In genomic region chr17:50316016-50316587, GRCh38 we compare ENCODE assay signal across 21 cellular contexts. TPM values are rescaled to one million over a fixed set of nuclear protein-coding genes. Genes with fewer than 3 reads are reported as not detected.
DNase-seq lines count a peak whose midpoint lies in the region; ATAC-seq, FAIRE-seq and TF ChIP-seq lines count a peak whose summit lies in the region.
"Had no signal": no experiment of that assay in that cellular context is flagged by ENCODE, and none has a peak within 500 bp of the region (broad histone marks: within the 10 kb centered on the region; RNA-seq: fewer than 3 reads in every experiment).

No MANE protein-coding gene starts in this region.

- peaks cover 7% of the 10 kb centered on the region for H3K4me1 ChIP-seq in GM12878 (ENCODE audit: control insufficient read depth, insufficient read depth, low read length)
- H3K4me1 ChIP-seq: body of pancreas, heart left ventricle had no signal

- H3K27ac Mint-ChIP-seq in mesothelial cell of epicardium, result peak overlapping the region; percentile 78
- H3K27ac Mint-ChIP-seq: activated CD4-positive, alpha-beta T cell treated with anti-CD3 and anti-CD28 coated beads for 36 hours; activated naive CD8-positive, alpha-beta T cell treated with anti-CD3 and anti-CD28 coated beads, Interleukin-2, amount 10 ng/mL, durations not matched to agents 7 days and 5 days; effector memory CD8-positive, alpha-beta T cell had no signal

- no peak overlapping the region for H3K9ac ChIP-seq in GM12878 (ENCODE audit: control insufficient read depth, insufficient read depth, low read length)

- H3K27me3 ChIP-seq in GM12878 (replicated peaks in 1 of 2; ENCODE audit: control insufficient read depth in 2 of 2, insufficient read depth in 2 of 2, low read length in 1 of 2), result no peaks in the 10 kb centered on the region
- H3K27me3 ChIP-seq: body of pancreas had no signal

- H2AFZ ChIP-seq in GM12878 (ENCODE audit: control insufficient read depth, low read depth, low read length), result peak overlapping the region; percentile 65

- BruUV-seq in GM12878 (replicated peaks; lab: Mats Ljungman, UMichigan), result no TSS peak

- CTCF ChIA-PET in GM12878 (lab: Yijun Ruan, JAX), result interaction anchor here (0.7 to 4.3 kb wide), 12 partner anchors 8 to 222 kb away, joined by 3 to 23 read pairs (median 6); no protein-coding TSS in a partner anchor

- TF ChIP-seq POLR2A in GM12878 (IDR thresholded peaks at IDR 0.05; ENCODE audit: low read depth, low read length), result no peak

- in situ Hi-C loops in GM12878 (cut with MboI), result no loop called here

- DNase-seq in DMS79 treated with DMSO at 0.1 percent for 48 hours (lab: John Stamatoyannopoulos, UW) (peak; percentile 93), NAMALWA (ENCODE audit: low spot score) (peak; percentile 10), GM12878 (ENCODE audit: low read depth, low spot score) (peak; percentile 48), mesothelial cell of epicardium (ENCODE audit: low spot score in 2 of 2, unreplicated experiment in 2 of 2) (no peak), sciatic nerve (ENCODE audit: low spot score) (no peak), SW 1271 (lab: John Stamatoyannopoulos, UW) (no peak)
- no peak for DNase-seq in activated T-cell treated with anti-CD3 and anti-CD28 coated beads, Interleukin-2, amount 50 U/mL, for 4 hours
- DNase-seq: activated CD4-positive, alpha-beta T cell treated with anti-CD3 and anti-CD28 coated beads for 36 hours; activated naive CD8-positive, alpha-beta T cell treated with anti-CD3 and anti-CD28 coated beads, Interleukin-2, amount 10 ng/mL, durations not matched to agents 7 days and 5 days; body of pancreas; effector memory CD8-positive, alpha-beta T cell; heart left ventricle; IMR-90; left ventricle myocardium superior; MG63; NCI-H1694; NCI-H526; stomach; trophoblast cell had no signal

- SMC1A ChIA-PET in GM12878 (lab: Charles Lee; ENCODE audit: uncharacterized antibody, unreplicated experiment), result interaction anchor here (0.7 to 1.8 kb wide), 7 partner anchors 8 to 47 kb away, joined by 3 to 11 read pairs (median 6); no protein-coding TSS in a partner anchor

- H3K4me1 Mint-ChIP-seq in mesothelial cell of epicardium, result peaks cover 28% of the 10 kb centered on the region
- no peaks in the 10 kb centered on the region for H3K4me1 Mint-ChIP-seq in activated T-cell treated with anti-CD3 and anti-CD28 coated beads, Interleukin-2, amount 50 U/mL, for 4 hours (ENCODE audit: low read depth)
- H3K4me1 Mint-ChIP-seq: activated naive CD8-positive, alpha-beta T cell treated with anti-CD3 and anti-CD28 coated beads, Interleukin-2, amount 10 ng/mL, durations not matched to agents 7 days and 5 days had no signal

- POLR2A ChIA-PET in GM12878 (lab: Charles Lee), result interaction anchor here (0.7 to 1.5 kb wide), 7 partner anchors 10 to 76 kb away, joined by 3 to 9 read pairs (median 3); partner anchors contain the start of gene XYLT2

- peak overlapping the region; percentile 53; the same call in 1 of the 2 replicates for H3K4me2 ChIP-seq in GM12878 (ENCODE audit: control insufficient read depth, insufficient read depth)

- FAIRE-seq in GM12878 (lab: Jason Lieb, UNC), result peak; percentile 91
- FAIRE-seq: colon had no signal

- H3K4me3 ChIP-seq in GM12878, result no peak overlapping the region
- H3K4me3 ChIP-seq: body of pancreas, heart left ventricle, MG63, stomach had no signal

- TF ChIP-seq RAD21 in GM12878 (IDR thresholded peaks at IDR 0.05; ENCODE audit: insufficient read depth, low read depth, low read length), result no peak

- H3K36me3 Mint-ChIP-seq in mesothelial cell of epicardium, result no peaks in the 10 kb centered on the region
- no peaks in the 10 kb centered on the region for H3K36me3 Mint-ChIP-seq in activated T-cell treated with anti-CD3 and anti-CD28 coated beads, Interleukin-2, amount 50 U/mL, for 4 hours (ENCODE audit: insufficient read depth)
- H3K36me3 Mint-ChIP-seq: activated naive CD8-positive, alpha-beta T cell treated with anti-CD3 and anti-CD28 coated beads, Interleukin-2, amount 10 ng/mL, durations not matched to agents 7 days and 5 days had no signal

- no peaks in the 10 kb centered on the region for H3K79me2 ChIP-seq in GM12878 (ENCODE audit: control insufficient read depth, insufficient read depth, low read length)

- H3K27me3 Mint-ChIP-seq in mesothelial cell of epicardium (ENCODE audit: low read depth), result no peaks in the 10 kb centered on the region
- H3K27me3 Mint-ChIP-seq in activated T-cell treated with anti-CD3 and anti-CD28 coated beads, Interleukin-2, amount 50 U/mL, for 4 hours (ENCODE audit: low read depth), result peaks cover 12% of the 10 kb centered on the region

- no peaks in the 10 kb centered on the region for H4K20me1 ChIP-seq in GM12878 (ENCODE audit: control insufficient read depth, insufficient read depth)

- no peaks in the 10 kb centered on the region for H3K36me3 ChIP-seq in GM12878 (ENCODE audit: control insufficient read depth in 2 of 2, insufficient read depth in 2 of 2, low read length in 1 of 2)
- H3K36me3 ChIP-seq: heart left ventricle, MG63, neutrophil, stomach had no signal

- H3K27ac ChIP-seq in GM12878 (ENCODE audit: control insufficient read depth, insufficient read depth), result no peak overlapping the region
- H3K27ac ChIP-seq: body of pancreas, heart left ventricle, neutrophil had no signal

- RAD21 ChIA-PET in GM12878 (lab: Charles Lee; ENCODE audit: unreplicated experiment), result interaction anchor here (0.9 to 3.7 kb wide), 6 partner anchors 8 to 167 kb away, joined by 3 to 17 read pairs (median 3); no protein-coding TSS in a partner anchor

- no peak overlapping the region for H3K4me3 Mint-ChIP-seq in mesothelial cell of epicardium
- H3K4me3 Mint-ChIP-seq in activated T-cell treated with anti-CD3 and anti-CD28 coated beads, Interleukin-2, amount 50 U/mL, for 4 hours, result no peak overlapping the region
- H3K4me3 Mint-ChIP-seq: activated CD4-positive, alpha-beta T cell treated with anti-CD3 and anti-CD28 coated beads for 36 hours; activated naive CD8-positive, alpha-beta T cell treated with anti-CD3 and anti-CD28 coated beads, Interleukin-2, amount 10 ng/mL, durations not matched to agents 7 days and 5 days; effector memory CD8-positive, alpha-beta T cell had no signal

- H3K9me3 ChIP-seq in GM12878 (replicated peaks; ENCODE audit: control insufficient read depth, insufficient read depth, low read length), result no peaks in the 10 kb centered on the region; the same call in 2 of the 3 replicates
- H3K9me3 ChIP-seq: body of pancreas, heart left ventricle, MG63, neutrophil, stomach had no signal

- TF ChIP-seq CTCF in GM12878 (IDR thresholded peaks at IDR 0.05 in 2 of 3, conservative IDR thresholded peaks at IDR 0.05 in 1 of 3; ENCODE audit: control insufficient read depth in 2 of 3, extremely low read depth in 1 of 3, insufficient read depth in 1 of 3, low read depth in 3 of 3, low read length in 3 of 3), result no peak
- TF ChIP-seq CTCF in mesothelial cell of epicardium (IDR thresholded peaks at IDR 0.05; ENCODE audit: unreplicated experiment), result no peak

- no peak for TF ChIP-seq EP300 in GM12878 (IDR thresholded peaks at IDR 0.05; ENCODE audit: borderline replicate concordance in 1 of 2, control insufficient read depth in 1 of 2, low read depth in 2 of 2, low read length in 2 of 2)

- intact Hi-C loops in GM12878 (cut with micrococcal nuclease; ENCODE audit: unreplicated experiment) (no loop called here), sciatic nerve (cut with DNase I) (no loop called here)

- 1% methylated on average over 3 of the region's 3 CpGs for WGBS in GM12878 (ENCODE audit: insufficient coverage, insufficient replicate concordance, low lambda C conversion rate, missing lambda C conversion rate)

- ATAC-seq in GM12878, result peak; percentile 73
- ATAC-seq in activated T-cell treated with anti-CD3 and anti-CD28 coated beads, Interleukin-2, amount 50 U/mL, for 4 hours, result no peak
- ATAC-seq in sciatic nerve, result no peak
- ATAC-seq: activated CD4-positive, alpha-beta T cell treated with anti-CD3 and anti-CD28 coated beads for 36 hours; body of pancreas; effector memory CD8-positive, alpha-beta T cell; heart left ventricle; left ventricle myocardium superior had no signal

- H3K9me3 Mint-ChIP-seq in mesothelial cell of epicardium, result no peaks in the 10 kb centered on the region
- no peaks in the 10 kb centered on the region for H3K9me3 Mint-ChIP-seq in activated T-cell treated with anti-CD3 and anti-CD28 coated beads, Interleukin-2, amount 50 U/mL, for 4 hours
- H3K9me3 Mint-ChIP-seq: activated naive CD8-positive, alpha-beta T cell treated with anti-CD3 and anti-CD28 coated beads, Interleukin-2, amount 10 ng/mL, durations not matched to agents 7 days and 5 days; effector memory CD8-positive, alpha-beta T cell had no signal

RNA-seq across cellular contexts. Expression of gene XYLT2, which starts 29.8 kb away (rescaled TPM):
- total RNA-seq in GM12878 (2013; cell fraction: nucleolus; rRNA removed), result 47.5 and 54.0 TPM in 2 replicates
- total RNA-seq in GM12878 (2014; rRNA removed) (19.0 and 20.6 TPM in 2 replicates), GM12878 (2014; rRNA removed; fragmentation: Illumina TruSeq; extraction: Trizol) (5.9 and 7.2 TPM in 2 replicates), GM12878 (2021) (19.0 and 20.1 TPM in 2 replicates), mesothelial cell of epicardium (32.3 to 35.3 TPM (median 33.3 TPM) in 3 replicates), sciatic nerve (20.0 TPM)
- polyA plus RNA-seq in GM12878 (2011; ENCODE audit: low read depth), result 3.8 TPM
- polyA plus RNA-seq in GM12878 (2011; rRNA removed) (7.6 and 17.0 TPM in 2 replicates), GM12878 (2014; fragmentation: Illumina TruSeq; extraction: Trizol) (1.9 and 5.8 TPM in 2 replicates), GM12878 (2014; fragmentation: Nextera tagmentation; extraction: Ambion mirVana) (1 to 10 TPM in 1 of 2 experiments, under 1 TPM in 1; 0.82 to 1.5 TPM), GM12878 (2014; rRNA removed) (15.3 and 17.9 TPM in 2 replicates), GM12878 (2016; fragmentation: Nextera tagmentation; extraction: Ambion mirVana) (10 to 100 TPM; 11.2 to 14.7 TPM)
- polyA plus RNA-seq in GM12878 (2011; cell fraction: cytosol; rRNA removed), result 16.8 and 25.9 TPM in 2 replicates
- 49.6 and 54.4 TPM in 2 replicates for polyA plus RNA-seq in GM12878 (2011; cell fraction: nucleus; rRNA removed)
- polyA plus RNA-seq in GM12878 (2012), result 10.1 and 10.7 TPM in 2 replicates
- 19.5 and 36.3 TPM in 2 replicates for polyA minus RNA-seq in GM12878 (2011; rRNA and poly(A)+ RNA removed)
- 15.2 and 16.1 TPM in 2 replicates for polyA minus RNA-seq in GM12878 (2011; cell fraction: cytosol; rRNA and poly(A)+ RNA removed)
- 13.2 and 20.3 TPM in 2 replicates for polyA minus RNA-seq in GM12878 (2011; cell fraction: nucleus; rRNA and poly(A)+ RNA removed)
- 10 to 100 TPM; 23.8 to 25.0 (median 24.1) TPM for total RNA-seq in activated T-cell treated with anti-CD3 and anti-CD28 coated beads, Interleukin-2, amount 50 U/mL, for 4 hours

RNA-seq across cellular contexts. Expression of gene TMEM92, which starts 41.8 kb away (rescaled TPM):
- total RNA-seq in GM12878 (2013; cell fraction: nucleolus; rRNA removed), result not detected in 2 replicates
- total RNA-seq in GM12878 (2014; rRNA removed), result 0.05 and 0.73 TPM in 2 replicates
- 0.14 and 0.27 TPM in 2 replicates for total RNA-seq in GM12878 (2014; rRNA removed; fragmentation: Illumina TruSeq; extraction: Trizol)
- total RNA-seq in GM12878 (2021), result 0.21 and 0.27 TPM in 2 replicates
- polyA plus RNA-seq in GM12878 (2011; ENCODE audit: low read depth), result not detected
- 0.82 and 1.2 TPM in 2 replicates for polyA plus RNA-seq in GM12878 (2011; rRNA removed)
- polyA plus RNA-seq in GM12878 (2011; cell fraction: cytosol; rRNA removed), result 2.3 and 3.7 TPM in 2 replicates
- 1.3 and 2.1 TPM in 2 replicates for polyA plus RNA-seq in GM12878 (2011; cell fraction: nucleus; rRNA removed)
- 0.28 TPM in 1 of 2 replicates, not detected in the other for polyA plus RNA-seq in GM12878 (2012)
- polyA plus RNA-seq in GM12878 (2014; fragmentation: Illumina TruSeq; extraction: Trizol), result 0.37 and 0.40 TPM in 2 replicates
- polyA plus RNA-seq in GM12878 (2014; fragmentation: Nextera tagmentation; extraction: Ambion mirVana), result under 1 TPM; 0.16 to 0.22 TPM
- 0.27 and 0.79 TPM in 2 replicates for polyA plus RNA-seq in GM12878 (2014; rRNA removed)
- under 1 TPM; 0.11 to 0.56 TPM for polyA plus RNA-seq in GM12878 (2016; fragmentation: Nextera tagmentation; extraction: Ambion mirVana)
- polyA minus RNA-seq in GM12878 (2011; rRNA and poly(A)+ RNA removed), result 0.95 and 2.5 TPM in 2 replicates
- polyA minus RNA-seq in GM12878 (2011; cell fraction: cytosol; rRNA and poly(A)+ RNA removed), result 0.62 and 5.1 TPM in 2 replicates
- polyA minus RNA-seq in GM12878 (2011; cell fraction: nucleus; rRNA and poly(A)+ RNA removed), result 0.67 and 1.2 TPM in 2 replicates
- 2.7 to 3.9 TPM (median 3.6 TPM) in 3 replicates for total RNA-seq in mesothelial cell of epicardium
- not detected for total RNA-seq in activated T-cell treated with anti-CD3 and anti-CD28 coated beads, Interleukin-2, amount 50 U/mL, for 4 hours
- 0.53 TPM for total RNA-seq in sciatic nerve
- total RNA-seq: activated naive CD8-positive, alpha-beta T cell treated with anti-CD3 and anti-CD28 coated beads, Interleukin-2, amount 10 ng/mL, durations not matched to agents 7 days and 5 days; body of pancreas; heart left ventricle; left ventricle myocardium superior had no signal

RNA-seq across cellular contexts. Expression of gene MRPL27, which starts 56.9 kb away (rescaled TPM):
- 42.6 and 54.2 TPM in 2 replicates for total RNA-seq in GM12878 (2013; cell fraction: nucleolus; rRNA removed)
- 79.4 and 88.6 TPM in 2 replicates for total RNA-seq in GM12878 (2014; rRNA removed)
- 104 TPM in 2 replicates for total RNA-seq in GM12878 (2014; rRNA removed; fragmentation: Illumina TruSeq; extraction: Trizol)
- 83.0 and 87.9 TPM in 2 replicates for total RNA-seq in GM12878 (2021)
- 68.9 TPM for polyA plus RNA-seq in GM12878 (2011; ENCODE audit: low read depth)
- 109 and 154 TPM in 2 replicates for polyA plus RNA-seq in GM12878 (2011; rRNA removed)
- 185 and 201 TPM in 2 replicates for polyA plus RNA-seq in GM12878 (2011; cell fraction: cytosol; rRNA removed)
- polyA plus RNA-seq in GM12878 (2011; cell fraction: nucleus; rRNA removed), result 74.8 and 78.7 TPM in 2 replicates
- polyA plus RNA-seq in GM12878 (2012), result 52.5 and 54.3 TPM in 2 replicates
- 95.2 and 101 TPM in 2 replicates for polyA plus RNA-seq in GM12878 (2014; fragmentation: Illumina TruSeq; extraction: Trizol)
- 100 to 1,000 TPM; 380 to 390 TPM for polyA plus RNA-seq in GM12878 (2014; fragmentation: Nextera tagmentation; extraction: Ambion mirVana)
- 102 and 109 TPM in 2 replicates for polyA plus RNA-seq in GM12878 (2014; rRNA removed)
- 100 to 1,000 TPM; 224 to 244 TPM for polyA plus RNA-seq in GM12878 (2016; fragmentation: Nextera tagmentation; extraction: Ambion mirVana)
- 80.9 and 89.4 TPM in 2 replicates for polyA minus RNA-seq in GM12878 (2011; rRNA and poly(A)+ RNA removed)
- 18.0 and 19.5 TPM in 2 replicates for polyA minus RNA-seq in GM12878 (2011; cell fraction: cytosol; rRNA and poly(A)+ RNA removed)
- 29.4 and 44.1 TPM in 2 replicates for polyA minus RNA-seq in GM12878 (2011; cell fraction: nucleus; rRNA and poly(A)+ RNA removed)
- 55.0 to 57.5 TPM (median 56.0 TPM) in 3 replicates for total RNA-seq in mesothelial cell of epicardium
- total RNA-seq in activated T-cell treated with anti-CD3 and anti-CD28 coated beads, Interleukin-2, amount 50 U/mL, for 4 hours, result 100 to 1,000 TPM in 2 of 3 donors, 10 to 100 TPM in 1; 85.2 to 109 (median 102) TPM
- 41.2 TPM for total RNA-seq in sciatic nerve

RNA-seq across cellular contexts. Expression of gene EME1, which starts 56.9 kb away (rescaled TPM):
- total RNA-seq in GM12878 (2013; cell fraction: nucleolus; rRNA removed), result 21.7 and 26.6 TPM in 2 replicates
- total RNA-seq in GM12878 (2014; rRNA removed) (17.7 and 19.7 TPM in 2 replicates), GM12878 (2014; rRNA removed; fragmentation: Illumina TruSeq; extraction: Trizol) (18.1 and 20.6 TPM in 2 replicates), GM12878 (2021) (16.8 and 20.8 TPM in 2 replicates), mesothelial cell of epicardium (7.8 to 11.6 TPM (median 10.3 TPM) in 3 replicates), sciatic nerve (1.5 TPM)
- polyA plus RNA-seq in GM12878 (2011; ENCODE audit: low read depth), result 10.7 TPM
- polyA plus RNA-seq in GM12878 (2011; rRNA removed) (31.3 and 31.8 TPM in 2 replicates), GM12878 (2014; fragmentation: Illumina TruSeq; extraction: Trizol) (23.2 and 26.9 TPM in 2 replicates), GM12878 (2014; fragmentation: Nextera tagmentation; extraction: Ambion mirVana) (10 to 100 TPM; 13.8 to 16.7 TPM), GM12878 (2014; rRNA removed) (22.9 and 23.7 TPM in 2 replicates), GM12878 (2016; fragmentation: Nextera tagmentation; extraction: Ambion mirVana) (10 to 100 TPM; 32.6 to 40.5 TPM)
- polyA plus RNA-seq in GM12878 (2011; cell fraction: cytosol; rRNA removed), result 22.9 and 24.6 TPM in 2 replicates
- 95.0 and 154 TPM in 2 replicates for polyA plus RNA-seq in GM12878 (2011; cell fraction: nucleus; rRNA removed)
- 20.0 and 25.2 TPM in 2 replicates for polyA plus RNA-seq in GM12878 (2012)
- 14.3 and 16.9 TPM in 2 replicates for polyA minus RNA-seq in GM12878 (2011; rRNA and poly(A)+ RNA removed)
- 4.4 and 5.9 TPM in 2 replicates for polyA minus RNA-seq in GM12878 (2011; cell fraction: cytosol; rRNA and poly(A)+ RNA removed)
- 11.7 and 13.2 TPM in 2 replicates for polyA minus RNA-seq in GM12878 (2011; cell fraction: nucleus; rRNA and poly(A)+ RNA removed)
- 10 to 100 TPM; 12.2 to 13.3 (median 12.6) TPM for total RNA-seq in activated T-cell treated with anti-CD3 and anti-CD28 coated beads, Interleukin-2, amount 50 U/mL, for 4 hours
- total RNA-seq: body of pancreas had no signal

Comparison
In these comparisons a context has a peak if more than half of its experiments do, and no peak if none do; other contexts are left out.
1. DNase-seq: peak in DMS79 treated with DMSO at 0.1 percent for 48 hours (single experiment), NAMALWA (single experiment) and GM12878 (single experiment); none in mesothelial cell of epicardium (0 of 2), activated T-cell treated with anti-CD3 and anti-CD28 coated beads, Interleukin-2, amount 50 U/mL, for 4 hours (single experiment), sciatic nerve (single experiment) and SW 1271 (0 of 2).